1 cellular context compared by ENCODE assay signal in the genomic region with DNA sequence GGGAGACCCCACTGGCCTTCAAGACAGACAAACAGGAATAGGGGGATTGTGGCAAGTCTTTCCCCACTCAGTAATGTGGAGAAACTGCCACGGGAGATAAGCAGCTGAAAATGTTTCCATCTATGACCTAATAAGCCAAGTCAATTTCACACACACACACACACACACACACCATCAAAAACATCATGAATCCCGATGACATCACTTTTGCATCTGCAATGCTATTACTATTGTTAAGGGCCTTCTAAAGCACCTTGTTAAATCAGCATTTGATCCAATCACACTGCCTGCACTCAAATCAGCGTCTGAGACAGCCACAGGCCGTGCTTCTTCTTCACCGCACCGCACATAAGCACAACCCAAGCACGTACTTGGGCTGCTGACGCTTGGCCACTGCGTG.
TF ChIP-seq lines count a peak whose summit lies in the region.

No MANE protein-coding gene starts in this region.

TF ChIP-seq in IMR-90, 13 proteins besides CTCF, POLR2A, EP300 and RAD21 (continued from another document):
- TF ChIP-seq, protein P1, sequence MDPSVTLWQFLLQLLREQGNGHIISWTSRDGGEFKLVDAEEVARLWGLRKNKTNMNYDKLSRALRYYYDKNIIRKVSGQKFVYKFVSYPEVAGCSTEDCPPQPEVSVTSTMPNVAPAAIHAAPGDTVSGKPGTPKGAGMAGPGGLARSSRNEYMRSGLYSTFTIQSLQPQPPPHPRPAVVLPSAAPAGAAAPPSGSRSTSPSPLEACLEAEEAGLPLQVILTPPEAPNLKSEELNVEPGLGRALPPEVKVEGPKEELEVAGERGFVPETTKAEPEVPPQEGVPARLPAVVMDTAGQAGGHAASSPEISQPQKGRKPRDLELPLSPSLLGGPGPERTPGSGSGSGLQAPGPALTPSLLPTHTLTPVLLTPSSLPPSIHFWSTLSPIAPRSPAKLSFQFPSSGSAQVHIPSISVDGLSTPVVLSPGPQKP (IDR thresholded peaks at IDR 0.05; ENCODE audit: borderline replicate concordance, low read depth, low read length) = no peak
- TF ChIP-seq RCOR1 (IDR thresholded peaks at IDR 0.05; ENCODE audit: insufficient replicate concordance, low read length) (no peak), RFX5 (IDR thresholded peaks at IDR 0.05; ENCODE audit: low read depth, low read length) (no peak)
TF ChIP-seq in IMR-90: peak in this region for 0.
